8 cellular contexts compared by ENCODE assay signal in the genomic region with DNA sequence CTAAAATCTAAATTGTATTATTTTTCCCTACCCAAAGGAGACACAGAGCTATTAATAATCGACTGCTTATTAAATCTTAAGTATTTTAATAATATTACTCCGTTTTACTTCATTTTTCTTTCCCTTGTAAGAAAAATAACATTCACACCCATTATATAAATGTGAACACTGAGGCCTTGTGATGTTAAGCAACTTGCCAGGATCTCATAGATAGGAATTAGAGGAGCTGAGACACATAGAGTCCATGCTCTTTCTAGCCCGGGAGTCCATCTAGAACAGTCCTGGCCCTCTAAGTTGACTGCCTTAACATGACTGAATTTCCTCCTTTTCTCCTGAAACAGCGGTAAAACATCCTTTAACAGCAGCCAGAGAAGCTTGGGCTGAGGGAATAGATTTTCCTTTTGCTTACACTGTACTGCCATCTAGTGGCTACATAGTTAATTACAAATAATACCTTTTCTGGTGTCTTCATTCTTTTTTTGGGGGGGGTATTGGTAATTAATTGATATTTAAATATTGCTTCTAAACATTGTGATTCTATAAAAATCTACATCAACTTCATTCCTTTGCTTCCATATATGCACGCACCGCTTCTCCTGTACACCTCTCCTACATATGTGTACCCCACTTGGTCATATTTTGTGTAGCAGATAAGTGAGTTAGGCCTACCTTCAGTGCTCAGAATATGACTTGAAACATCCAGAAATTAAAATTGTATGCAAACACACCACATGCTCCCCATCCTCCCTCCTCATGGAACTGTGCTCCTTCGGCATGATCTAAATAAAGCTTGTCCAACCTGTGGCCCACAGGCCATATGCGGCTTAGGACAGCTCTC.
DNase-seq lines count a peak whose midpoint lies in the region; ATAC-seq, FAIRE-seq and TF ChIP-seq lines count a peak whose summit lies in the region.

No MANE protein-coding gene starts in this region.

- no peaks in the 10 kb centered on the region for H3K79me2 ChIP-seq in keratinocyte (ENCODE audit: control insufficient read depth, insufficient read depth, low read length)

- H3K9me3 Mint-ChIP-seq in type B pancreatic cell: no peaks in the 10 kb centered on the region

- H3K4me3 ChIP-seq in astrocyte of the spinal cord (ENCODE audit: low read depth, low read length) (no peak overlapping the region), keratinocyte (ENCODE audit: control insufficient read depth in 2 of 3, extremely low read depth in 1 of 3, insufficient read depth in 2 of 3, low read depth in 1 of 3, low read length in 3 of 3) (no peak overlapping the region)

- no peak overlapping the region for H2AFZ ChIP-seq in keratinocyte (ENCODE audit: control insufficient read depth, low read length)

- no peaks in the 10 kb centered on the region for H3K9me1 ChIP-seq in keratinocyte (ENCODE audit: control insufficient read depth, extremely low read depth, insufficient read depth, low read length)

- in situ Hi-C loops in astrocyte of the spinal cord (cut with HindIII; ENCODE audit: low sequenced_read_pairs): no loop called here

- no peak overlapping the region for H3K27ac ChIP-seq in keratinocyte (ENCODE audit: control insufficient read depth, insufficient read depth, low read length)

- TF ChIP-seq CTCF in GM12872 (IDR thresholded peaks at IDR 0.05; ENCODE audit: insufficient read depth, low read depth, low read length) (peak; percentile 46; the same call in 2 of the 3 replicates), astrocyte of the spinal cord (IDR thresholded peaks at IDR 0.05; ENCODE audit: low read depth, low read length) (peak; percentile 37), keratinocyte (optimal IDR thresholded peaks at IDR 0.05 in 1 of 3, IDR thresholded peaks at IDR 0.05 in 1 of 3, conservative IDR thresholded peaks at IDR 0.05 in 1 of 3; ENCODE audit: extremely low read depth in 1 of 3, insufficient read depth in 2 of 3, low read length in 3 of 3) (peak in 2 of 3 experiments; percentile 40 to 45), type B pancreatic cell (conservative IDR thresholded peaks at IDR 0.05) (peak; percentile 91)

- H3K27me3 Mint-ChIP-seq in type B pancreatic cell: peaks cover 3% of the 10 kb centered on the region

- H3K4me1 ChIP-seq in keratinocyte (ENCODE audit: control insufficient read depth, extremely low read depth, insufficient read depth, low read length): no peaks in the 10 kb centered on the region

- ATAC-seq in HG02884 (IDR thresholded peaks at IDR 0.05; ENCODE audit: unreplicated experiment): peak; percentile 61

- no peak overlapping the region for H3K4me3 Mint-ChIP-seq in type B pancreatic cell

- H4K20me1 ChIP-seq in keratinocyte (ENCODE audit: control insufficient read depth, extremely low read depth, insufficient read depth, low read length): no peaks in the 10 kb centered on the region

- no peaks in the 10 kb centered on the region for H3K36me3 Mint-ChIP-seq in type B pancreatic cell

- H3K4me1 Mint-ChIP-seq in type B pancreatic cell (ENCODE audit: unreplicated experiment): peaks cover 3% of the 10 kb centered on the region

- dilution Hi-C loops in keratinocyte (cut with MboI; ENCODE audit: extremely low pct_ligation_motif_present, low sequenced_read_pairs): no loop called here

- no peak overlapping the region for H3K9ac ChIP-seq in keratinocyte (ENCODE audit: control insufficient read depth, extremely low read depth, insufficient read depth, low read length)

- H3K27ac Mint-ChIP-seq in type B pancreatic cell: no peak overlapping the region

- FAIRE-seq in A204.1 (lab: Jason Lieb, UNC) (peak; percentile 94), keratinocyte (lab: Jason Lieb, UNC) (no peak)

- DNase-seq in NCI-H2171 (lab: John Stamatoyannopoulos, UW) (peak; percentile 18), astrocyte of the spinal cord (ENCODE audit: low read depth, low spot score) (peak; percentile 57), keratinocyte (ENCODE audit: low read depth, low spot score) (no peak), type B pancreatic cell (ENCODE audit: extremely low spot score, unreplicated experiment) (no peak), OCI-M2 (lab: John Stamatoyannopoulos, UW; ENCODE audit: unreplicated experiment) (no peak)

- no peak overlapping the region for H3K4me2 ChIP-seq in keratinocyte (ENCODE audit: control insufficient read depth, extremely low read depth, insufficient read depth, low read depth, low read length)

- H3K9me3 ChIP-seq in keratinocyte (ENCODE audit: control insufficient read depth, low read depth, low read length): no peaks in the 10 kb centered on the region

- H3K36me3 ChIP-seq in keratinocyte (ENCODE audit: control insufficient read depth in 2 of 2, extremely low read depth in 1 of 2, insufficient read depth in 2 of 2, low read length in 2 of 2): no peaks in the 10 kb centered on the region

- no peaks in the 10 kb centered on the region for H3K27me3 ChIP-seq in keratinocyte (ENCODE audit: control insufficient read depth, extremely low read depth, insufficient read depth, low read length)

Comparison
In these comparisons a context has a peak if more than half of its experiments do, and no peak if none do; other contexts are left out.
1. CTCF ChIP-seq: peak in every context shown above with its lines; median percentile 91 in type B pancreatic cell; 46 in GM12872; 42 in keratinocyte; 37 in astrocyte of the spinal cord.
2. DNase-seq: peak in NCI-H2171 (single experiment) and astrocyte of the spinal cord (single experiment); none in keratinocyte (single experiment), type B pancreatic cell (single experiment) and OCI-M2 (single experiment).